20 cellular contexts compared by ENCODE assay signal in genomic region chr10:100522945-100523344, GRCh38.
"Had no signal": no experiment of that assay in that cellular context is flagged by ENCODE, and none has a peak within 500 bp of the region (broad histone marks: within the 10 kb centered on the region; RNA-seq: fewer than 3 reads in every experiment).

No MANE protein-coding gene starts in this region.

- H3K27ac ChIP-seq: gastroesophageal sphincter, hepatocyte, skin epidermis, uterus had no signal

- H3K4me3 ChIP-seq: gastroesophageal sphincter, hepatocyte, skin epidermis, uterus had no signal

- ATAC-seq: activated T-cell treated with anti-CD3 and anti-CD28 coated beads, Interleukin-2, amount 50 U/mL, for 72 hours; gastroesophageal sphincter; left cardiac atrium; sciatic nerve; stimulated activated effector memory CD8-positive, alpha-beta T cell treated with anti-CD3 and anti-CD28 coated beads, Interleukin-12 subunit alpha, Interleukin-12 subunit beta, amount 100 ng/mL, for 72 hours; T-helper 17 cell had no signal

- H3K4me1 ChIP-seq: uterus had no signal

- H3K9me3 ChIP-seq: gastroesophageal sphincter, uterus had no signal

- FAIRE-seq: colon, endometrium, keratinocyte had no signal

- H3K4me2 ChIP-seq: hepatocyte had no signal

- H3K36me3 ChIP-seq: uterus had no signal

- DNase-seq: activated B cell treated with CpG ODN at 0.5 μM for 24 hours; activated naive CD4-positive, alpha-beta T cell treated with Interleukin-2 at 50 U/mL for 16 hours; activated naive CD8-positive, alpha-beta T cell treated with anti-CD3 and anti-CD28 coated beads, Interleukin-2, amount 10 ng/mL, durations not matched to agents 7 days and 5 days; activated T-cell treated with anti-CD3 and anti-CD28 coated beads for 4 hours; activated T-cell treated with anti-CD3 and anti-CD28 coated beads, Interleukin-2, amount 50 U/mL, for 72 hours; amygdala; effector CD4-positive, alpha-beta T cell; erythroblast; left cardiac atrium; stimulated activated CD4-positive, alpha-beta T cell treated with anti-CD3 and anti-CD28 coated beads, Interleukin-4, amount 100 ng/mL, for 24 hours; T-helper 17 cell; uterus had no signal

- H2AFZ ChIP-seq: hepatocyte had no signal

- H3K27me3 ChIP-seq: gastroesophageal sphincter, uterus had no signal
